Comparison of ENCODE assay signal across 12 cellular contexts in genomic region chr17:55273579-55274370, GRCh38. TPM values are rescaled to one million over a fixed set of nuclear protein-coding genes. Genes with fewer than 3 reads are reported as not detected.
DNase-seq lines count a peak whose midpoint lies in the region; ATAC-seq lines count a peak whose summit lies in the region.
"Had no signal": no experiment of that assay in that cellular context is flagged by ENCODE, and none has a peak within 500 bp of the region (broad histone marks: within the 10 kb centered on the region; RNA-seq: fewer than 3 reads in every experiment).

No MANE protein-coding gene starts in this region.

- H3K9me3 ChIP-seq in MG63 = no peaks in the 10 kb centered on the region

- ATAC-seq in HG03159 (IDR thresholded peaks at IDR 0.05; ENCODE audit: unreplicated experiment) (no peak), HG02885 (IDR thresholded peaks at IDR 0.05; ENCODE audit: poor library complexity, unreplicated experiment) (no peak), GM18861 (IDR thresholded peaks at IDR 0.05; ENCODE audit: unreplicated experiment) (no peak)

- H3K36me3 ChIP-seq in MG63 = no peaks in the 10 kb centered on the region; the same call in 1 of the 2 replicates

- peak overlapping the region; percentile 56 for H3K27ac ChIP-seq in substantia nigra (ENCODE audit: low read depth, low read length, poor library complexity, severe bottlenecking)

- no peaks in the 10 kb centered on the region for H3K27me3 ChIP-seq in MG63

- H3K4me3 ChIP-seq in MG63 = no peak overlapping the region

- DNase-seq in MG63 = peak; percentile 99
- peak; percentile 91 for DNase-seq in cerebellum (ENCODE audit: low spot score)
- peak; percentile 37 for DNase-seq in left kidney (ENCODE audit: low read depth, low spot score)
- peak in 45 of 49 donors; percentile 15 to 90 (median 71) for DNase-seq in substantia nigra (lab: John Stamatoyannopoulos, UW)
- DNase-seq in T-helper 9 cell = no peak
- DNase-seq: activated T-cell treated with anti-CD3 and anti-CD28 coated beads, Interleukin-2, amount 50 U/mL, for 48 hours; GF-D8; SHP77 had no signal

RNA-seq across cellular contexts. Expression of gene HLF, which starts 9.0 kb away (rescaled TPM):
- 1.9 and 8.2 TPM in 2 replicates for total RNA-seq in MG63 (2014; rRNA removed; shearing (Covaris generic); ENCODE audit: low replicate concordance)
- 13.5 TPM for total RNA-seq in cerebellum
- total RNA-seq: glomerular endothelial cell had no signal
